Comparison of ENCODE assay signal across 1 cellular context in the genomic region with DNA sequence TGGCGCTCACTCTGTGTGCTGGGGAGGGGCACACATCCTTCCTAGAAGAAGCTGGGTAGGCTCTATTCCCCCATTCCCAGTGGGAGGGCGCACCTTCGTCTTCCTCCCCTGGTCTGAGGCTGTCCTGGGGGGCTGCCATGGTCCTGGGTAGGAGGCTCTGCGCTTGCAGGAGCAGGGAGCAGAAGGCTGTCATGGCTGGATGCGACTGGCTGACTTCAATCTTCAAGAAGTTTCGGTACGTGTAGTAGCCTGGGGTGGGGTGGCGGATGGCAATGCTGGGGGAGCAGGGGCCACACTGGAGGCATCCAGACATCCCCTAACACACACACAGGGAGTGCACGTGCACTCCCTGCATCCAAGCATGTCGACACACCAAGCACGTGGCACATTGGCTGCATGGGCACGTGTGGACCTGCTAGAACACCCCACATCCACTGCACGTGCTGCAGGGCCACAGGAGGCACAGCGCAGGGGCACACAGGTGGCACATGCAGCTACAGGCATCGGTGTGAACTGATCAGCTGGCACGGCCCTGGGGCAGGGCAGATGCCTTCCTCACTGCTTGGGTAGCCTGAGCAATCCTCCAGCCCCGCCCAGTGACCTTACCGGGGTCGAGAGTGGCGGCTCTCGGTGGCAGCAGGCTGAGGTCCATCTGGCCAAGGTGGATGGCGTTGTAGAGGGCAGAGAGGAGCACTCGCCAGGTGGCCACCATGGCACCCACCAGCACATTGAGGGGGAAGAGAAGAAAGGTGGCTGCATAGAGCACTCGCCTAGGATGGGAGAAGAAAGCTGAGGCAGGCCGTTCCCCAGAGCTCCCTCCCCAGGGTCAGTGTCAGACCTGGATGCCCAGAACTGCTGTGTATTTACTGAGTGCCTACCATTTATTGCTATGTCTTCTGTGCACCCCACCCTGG.
A peak's percentile ranks its signal among the peaks of the same experiment; 100 is the strongest.
TF ChIP-seq lines count a peak whose summit lies in the region.

No MANE protein-coding gene starts in this region.

TF ChIP-seq in HepG2, 621 proteins besides CTCF, POLR2A, EP300 and RAD21:
- TF ChIP-seq GATA4 (IDR thresholded peaks at IDR 0.05; ENCODE audit: borderline replicate concordance, low read depth) (no peak), ZNF747 (CRISPR knock-in tag; IDR thresholded peaks at IDR 0.05; ENCODE audit: borderline replicate concordance) (no peak), NCOA2 (CRISPR knock-in tag; IDR thresholded peaks at IDR 0.05) (no peak)
- TF ChIP-seq, protein P1, sequence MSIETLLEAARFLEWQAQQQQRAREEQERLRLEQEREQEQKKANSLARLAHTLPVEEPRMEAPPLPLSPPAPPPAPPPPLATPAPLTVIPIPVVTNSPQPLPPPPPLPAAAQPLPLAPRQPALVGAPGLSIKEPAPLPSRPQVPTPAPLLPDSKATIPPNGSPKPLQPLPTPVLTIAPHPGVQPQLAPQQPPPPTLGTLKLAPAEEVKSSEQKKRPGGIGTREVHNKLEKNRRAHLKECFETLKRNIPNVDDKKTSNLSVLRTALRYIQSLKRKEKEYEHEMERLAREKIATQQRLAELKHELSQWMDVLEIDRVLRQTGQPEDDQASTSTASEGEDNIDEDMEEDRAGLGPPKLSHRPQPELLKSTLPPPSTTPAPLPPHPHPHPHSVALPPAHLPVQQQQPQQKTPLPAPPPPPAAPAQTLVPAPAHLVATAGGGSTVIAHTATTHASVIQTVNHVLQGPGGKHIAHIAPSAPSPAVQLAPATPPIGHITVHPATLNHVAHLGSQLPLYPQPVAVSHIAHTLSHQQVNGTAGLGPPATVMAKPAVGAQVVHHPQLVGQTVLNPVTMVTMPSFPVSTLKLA (IDR thresholded peaks at IDR 0.05), result peak; percentile 82
